Comparison of ENCODE assay signal across 7 cellular contexts in the genomic region with DNA sequence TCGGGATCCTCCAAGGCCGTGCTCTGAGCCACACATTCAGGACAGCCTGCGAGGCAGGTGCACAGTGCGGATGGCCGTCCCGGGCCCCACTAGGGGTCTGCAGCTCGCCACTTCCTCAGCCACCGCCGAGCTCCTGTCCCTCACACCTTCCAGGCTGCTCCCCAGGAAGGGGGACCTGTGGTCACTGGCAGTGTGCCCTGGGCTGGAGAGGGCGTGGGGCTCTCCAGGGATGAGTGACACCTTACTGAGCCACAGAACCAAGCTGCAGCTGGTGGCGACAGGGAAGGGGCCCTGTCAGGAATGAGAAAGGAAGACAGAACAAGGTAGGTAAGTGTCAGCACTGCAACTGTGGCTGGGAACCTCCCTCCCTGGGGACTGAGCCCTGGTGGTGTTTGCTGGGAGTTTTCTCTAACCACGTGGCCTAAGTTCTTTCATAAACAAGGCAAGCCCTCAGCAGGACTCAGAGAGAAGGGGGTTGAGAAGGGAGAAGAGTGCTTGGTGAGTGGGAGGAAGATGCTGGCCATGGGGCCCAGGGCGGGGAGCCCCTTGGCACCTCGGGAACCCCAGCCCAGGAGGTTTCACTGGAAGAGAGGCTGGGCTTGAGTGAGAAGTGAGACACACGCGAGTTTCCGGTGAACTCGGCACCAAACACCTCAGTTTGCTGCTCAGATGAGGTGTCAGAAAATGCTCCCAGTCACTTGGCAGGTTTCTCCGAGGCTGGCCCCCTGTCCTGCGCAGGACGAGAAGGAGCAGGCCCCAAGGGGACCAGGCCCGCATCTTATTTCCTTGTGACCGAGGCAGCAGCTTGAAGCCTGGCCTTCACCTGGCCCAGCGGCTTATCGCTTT. TPM values are rescaled to one million over a fixed set of nuclear protein-coding genes. Genes with fewer than 3 reads are reported as not detected.
DNase-seq lines count a peak whose midpoint lies in the region; ATAC-seq, FAIRE-seq and TF ChIP-seq lines count a peak whose summit lies in the region.

No MANE protein-coding gene starts in this region.

- TSS peak; percentile 97 for BruUV-seq in GM12878 (replicated peaks; lab: Mats Ljungman, UMichigan)

- in situ Hi-C loops in KBM-7 (cut with MboI; ENCODE audit: low pct_unique_long_range_greater_than_20kb, low sequenced_read_pairs) (no loop called here), GM12878 (cut with MboI) (no loop called here)

- TF ChIP-seq POLR2A in GM12878 (IDR thresholded peaks at IDR 0.05; ENCODE audit: low read depth, low read length), result peak; percentile 65; the same call in 1 of the 2 replicates

- H3K4me3 ChIP-seq in GM12878, result no peak overlapping the region
- H3K4me3 ChIP-seq in MG63, result no peak overlapping the region

- H3K4me2 ChIP-seq in GM12878 (ENCODE audit: control insufficient read depth, insufficient read depth), result peak overlapping the region; percentile 65

- intact Hi-C loops in GM12878 (cut with micrococcal nuclease; ENCODE audit: unreplicated experiment), result loop anchor here (1.0 to 5.0 kb wide), 9 partner anchors 11 to 241 kb away; partner anchors contain the start of genes GDF9, KIF3A and UQCRQ

- H4K20me1 ChIP-seq in GM12878 (ENCODE audit: control insufficient read depth, insufficient read depth), result no peaks in the 10 kb centered on the region

- H3K27me3 ChIP-seq in GM12878 (replicated peaks in 1 of 2; ENCODE audit: control insufficient read depth in 2 of 2, insufficient read depth in 2 of 2, low read length in 1 of 2), result no peaks in the 10 kb centered on the region
- H3K27me3 ChIP-seq in MG63, result no peaks in the 10 kb centered on the region

- ATAC-seq in GM18858 (IDR thresholded peaks at IDR 0.05; ENCODE audit: unreplicated experiment), result peak; percentile 59
- peak; percentile 59 for ATAC-seq in GM21825 (IDR thresholded peaks at IDR 0.05; ENCODE audit: unreplicated experiment)
- ATAC-seq in GM12878, result peak; percentile 72

- no peaks in the 10 kb centered on the region for H3K9me3 ChIP-seq in GM12878 (replicated peaks; ENCODE audit: control insufficient read depth, insufficient read depth, low read length)
- H3K9me3 ChIP-seq in MG63, result no peaks in the 10 kb centered on the region

- H2AFZ ChIP-seq in GM12878 (ENCODE audit: control insufficient read depth, low read depth, low read length), result peak overlapping the region; percentile 65

- peak; percentile 18; the same call in 1 of the 2 replicates for TF ChIP-seq RAD21 in GM12878 (IDR thresholded peaks at IDR 0.05; ENCODE audit: insufficient read depth, low read depth, low read length)

- SMC1A ChIA-PET in GM12878 (lab: Charles Lee; ENCODE audit: uncharacterized antibody, unreplicated experiment), result interaction anchor here (0.6 to 12.1 kb wide), 33 partner anchors 12 to 237 kb away, joined by 3 to 156 read pairs (median 5); partner anchors contain the start of genes CCNI2, IL4, IRF1 and KIF3A

- peak overlapping the region; percentile 96 for H3K27ac ChIP-seq in GM12878 (ENCODE audit: control insufficient read depth, insufficient read depth)

- peaks cover 61% of the 10 kb centered on the region for H3K4me1 ChIP-seq in GM12878 (ENCODE audit: control insufficient read depth, insufficient read depth, low read length)

- 20% methylated on average over 25 of the region's 25 CpGs for WGBS in GM12878 (ENCODE audit: insufficient coverage, insufficient replicate concordance, low lambda C conversion rate, missing lambda C conversion rate)

- RAD21 ChIA-PET in GM12878 (lab: Charles Lee; ENCODE audit: unreplicated experiment), result interaction anchor here (0.7 to 9.2 kb wide), 32 partner anchors 13 to 249 kb away, joined by 3 to 148 read pairs (median 6); partner anchors contain the start of genes CCNI2, IL4, IRF1 and KIF3A

- peak; percentile 85 to 90; a peak in 3 of 4 replicates for TF ChIP-seq EP300 in GM12878 (IDR thresholded peaks at IDR 0.05; ENCODE audit: borderline replicate concordance in 1 of 2, control insufficient read depth in 1 of 2, low read depth in 2 of 2, low read length in 2 of 2)

- POLR2A ChIA-PET in GM12878 (lab: Charles Lee), result interaction anchor here (0.9 to 10.8 kb wide), 12 partner anchors 12 to 138 kb away, joined by 3 to 118 read pairs (median 6); partner anchors contain the start of genes CCNI2, IL4 and KIF3A

- H3K9ac ChIP-seq in GM12878 (ENCODE audit: control insufficient read depth, insufficient read depth, low read length), result peak overlapping the region; percentile 66

- no peaks in the 10 kb centered on the region for H3K36me3 ChIP-seq in GM12878 (ENCODE audit: control insufficient read depth in 2 of 2, insufficient read depth in 2 of 2, low read length in 1 of 2)
- no peaks in the 10 kb centered on the region for H3K36me3 ChIP-seq in MG63

- CTCF ChIA-PET in GM12878 (lab: Yijun Ruan, JAX), result interaction anchor here (0.5 to 7.0 kb wide), 20 partner anchors 12 to 306 kb away, joined by 3 to 58 read pairs (median 6); partner anchors contain the start of genes IL4 and KIF3A

- peak; percentile 96 for FAIRE-seq in GM12878 (lab: Jason Lieb, UNC)

- TF ChIP-seq CTCF in GM12878 (IDR thresholded peaks at IDR 0.05 in 2 of 3, conservative IDR thresholded peaks at IDR 0.05 in 1 of 3; ENCODE audit: control insufficient read depth in 2 of 3, extremely low read depth in 1 of 3, insufficient read depth in 1 of 3, low read depth in 3 of 3, low read length in 3 of 3), result 0 out of 6 replicates have a peak, but pooled peaks of 2 of the 3 experiments have one; percentile 1 to 2

- no peaks in the 10 kb centered on the region for H3K79me2 ChIP-seq in GM12878 (ENCODE audit: control insufficient read depth, insufficient read depth, low read length)

- peak; percentile 35 for DNase-seq in KBM-7
- peak; percentile 99 for DNase-seq in GM12878 (ENCODE audit: low read depth, low spot score)
- DNase-seq in NCI-H1930 (lab: John Stamatoyannopoulos, UW), result no peak
- DNase-seq in MG63, result no peak
- no peak for DNase-seq in C1 segment of cervical spinal cord (lab: John Stamatoyannopoulos, UW)

TF ChIP-seq in GM12878, 131 proteins besides CTCF, POLR2A, EP300 and RAD21 (continues in another document):
- TF ChIP-seq IKZF2 (IDR thresholded peaks at IDR 0.05) (peak; percentile 98 to 99), ATF7 (IDR thresholded peaks at IDR 0.05; ENCODE audit: low read depth) (peak; percentile 93), TCF7 (IDR thresholded peaks at IDR 0.05; ENCODE audit: borderline replicate concordance) (no peak), MLLT1 (IDR thresholded peaks at IDR 0.05) (peak; percentile 66; the same call in 1 of the 2 replicates), SMC3 (IDR thresholded peaks at IDR 0.05; ENCODE audit: borderline replicate concordance, low read length) (peak; percentile 23; the same call in 1 of the 2 replicates), HCFC1 (IDR thresholded peaks at IDR 0.05; ENCODE audit: low read length) (no peak), PAX5 (IDR thresholded peaks at IDR 0.05; ENCODE audit: borderline replicate concordance, low read depth, low read length) (peak; percentile 86; the same call in 1 of the 2 replicates)

RNA-seq across cellular contexts. Expression of gene IL13, which starts 5.2 kb away (rescaled TPM):
- 0.52 and 0.98 TPM in 2 replicates for total RNA-seq in GM12878 (2013; cell fraction: nucleolus; rRNA removed)
- 0.05 and 0.40 TPM in 2 replicates for total RNA-seq in GM12878 (2014; rRNA removed)
- total RNA-seq in GM12878 (2014; rRNA removed; fragmentation: Illumina TruSeq; extraction: Trizol), result not detected in 2 replicates
- not detected in 2 replicates for total RNA-seq in GM12878 (2021)
- polyA plus RNA-seq in GM12878 (2011; ENCODE audit: low read depth), result 0.24 TPM
- polyA plus RNA-seq in GM12878 (2011; rRNA removed), result 0.11 and 0.13 TPM in 2 replicates
- polyA plus RNA-seq in GM12878 (2011; cell fraction: cytosol; rRNA removed), result 0.12 and 0.27 TPM in 2 replicates
- polyA plus RNA-seq in GM12878 (2011; cell fraction: nucleus; rRNA removed), result 1.2 and 1.3 TPM in 2 replicates
- polyA plus RNA-seq in GM12878 (2012), result 0.35 and 0.58 TPM in 2 replicates
- polyA plus RNA-seq in GM12878 (2014; fragmentation: Illumina TruSeq; extraction: Trizol), result 0.06 TPM in 1 of 2 replicates, not detected in the other
- not detected for polyA plus RNA-seq in GM12878 (2014; fragmentation: Nextera tagmentation; extraction: Ambion mirVana)
- 0.10 and 0.11 TPM in 2 replicates for polyA plus RNA-seq in GM12878 (2014; rRNA removed)
- polyA plus RNA-seq in GM12878 (2016; fragmentation: Nextera tagmentation; extraction: Ambion mirVana), result not detected
- 0.36 TPM in 1 of 2 replicates, not detected in the other for polyA minus RNA-seq in GM12878 (2011; rRNA and poly(A)+ RNA removed)
- polyA minus RNA-seq in GM12878 (2011; cell fraction: cytosol; rRNA and poly(A)+ RNA removed), result not detected in 2 replicates
- 0.77 and 0.85 TPM in 2 replicates for polyA minus RNA-seq in GM12878 (2011; cell fraction: nucleus; rRNA and poly(A)+ RNA removed)
- total RNA-seq in MG63 (2014; rRNA removed; shearing (Covaris generic); ENCODE audit: low replicate concordance), result not detected in 2 replicates

RNA-seq across cellular contexts. Expression of gene IL4, which starts 10.6 kb away (rescaled TPM):
- not detected in 2 replicates for total RNA-seq in GM12878 (2013; cell fraction: nucleolus; rRNA removed)
- total RNA-seq in GM12878 (2014; rRNA removed), result not detected in 2 replicates
- total RNA-seq in GM12878 (2014; rRNA removed; fragmentation: Illumina TruSeq; extraction: Trizol), result not detected in 2 replicates
- not detected in 2 replicates for total RNA-seq in GM12878 (2021)
- not detected for polyA plus RNA-seq in GM12878 (2011; ENCODE audit: low read depth)
- polyA plus RNA-seq in GM12878 (2011; rRNA removed), result 0.80 and 1.1 TPM in 2 replicates
- 1.6 and 2.4 TPM in 2 replicates for polyA plus RNA-seq in GM12878 (2011; cell fraction: cytosol; rRNA removed)
- 0.75 TPM in 1 of 2 replicates, not detected in the other for polyA plus RNA-seq in GM12878 (2011; cell fraction: nucleus; rRNA removed)
- polyA plus RNA-seq in GM12878 (2012), result not detected in 2 replicates
- polyA plus RNA-seq in GM12878 (2014; fragmentation: Illumina TruSeq; extraction: Trizol), result not detected in 2 replicates
- under 1 TPM; 0.20 to 0.50 TPM for polyA plus RNA-seq in GM12878 (2014; fragmentation: Nextera tagmentation; extraction: Ambion mirVana)
- not detected in 2 replicates for polyA plus RNA-seq in GM12878 (2014; rRNA removed)
- not detected for polyA plus RNA-seq in GM12878 (2016; fragmentation: Nextera tagmentation; extraction: Ambion mirVana)
- polyA minus RNA-seq in GM12878 (2011; rRNA and poly(A)+ RNA removed), result not detected in 2 replicates
- not detected in 2 replicates for polyA minus RNA-seq in GM12878 (2011; cell fraction: cytosol; rRNA and poly(A)+ RNA removed)
- polyA minus RNA-seq in GM12878 (2011; cell fraction: nucleus; rRNA and poly(A)+ RNA removed), result not detected in 2 replicates
- not detected in 2 replicates for total RNA-seq in MG63 (2014; rRNA removed; shearing (Covaris generic); ENCODE audit: low replicate concordance)

Comparison
In these comparisons a context has a peak if more than half of its experiments do, and no peak if none do; other contexts are left out.
1. DNase-seq: peak in KBM-7 (single experiment) and GM12878 (single experiment); none in NCI-H1930 (0 of 2), MG63 (single experiment) and C1 segment of cervical spinal cord (0 of 14).
2. Peak in every context shown above with its lines, with median percentiles within 50 percentile points of each other: ATAC-seq.